Comparison of ENCODE assay signal across 1 cellular context in the genomic region with DNA sequence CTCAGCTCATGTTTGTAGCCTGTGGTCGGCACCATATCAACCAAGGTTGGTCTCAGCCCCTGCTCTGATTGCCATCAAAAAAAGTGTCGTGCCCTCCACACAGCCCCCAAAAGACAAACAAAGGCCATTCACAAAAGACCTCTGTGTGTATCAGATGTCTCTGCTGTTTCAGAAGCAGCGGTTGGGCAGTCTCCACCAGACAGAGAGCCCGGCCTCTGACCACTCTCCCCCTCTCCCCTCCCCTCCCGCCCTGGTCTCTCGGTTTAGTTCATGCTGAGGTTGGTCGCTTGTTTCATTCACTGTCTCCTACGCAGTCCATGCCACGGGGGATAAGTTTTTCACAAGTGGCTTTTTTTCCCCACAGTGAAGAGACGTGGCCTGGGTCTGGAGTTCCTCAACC.
TF ChIP-seq lines count a peak whose summit lies in the region.

No MANE protein-coding gene starts in this region.

TF ChIP-seq in HepG2, 621 proteins besides CTCF, POLR2A, EP300 and RAD21 (continued from another document and continues in another):
- TF ChIP-seq ZNF281 (CRISPR knock-in tag; IDR thresholded peaks at IDR 0.05; ENCODE audit: borderline replicate concordance) (peak; percentile 93), SYNCRIP (IDR thresholded peaks at IDR 0.05; ENCODE audit: insufficient read depth, low read depth, low read length) (no peak), HMG20B (CRISPR knock-in tag; conservative IDR thresholded peaks at IDR 0.05) (0 out of 2 replicates have a peak, but pooled peaks have one; percentile 42), FOXA3 (CRISPR knock-in tag; IDR thresholded peaks at IDR 0.05) (peak; percentile 61), SOX6 (IDR thresholded peaks at IDR 0.05) (no peak), SOX6 (CRISPR knock-in tag; IDR thresholded peaks at IDR 0.05) (peak; percentile 53; the same call in 1 of the 2 replicates), ASH2L (IDR thresholded peaks at IDR 0.05; ENCODE audit: insufficient read length, low read depth, low read length) (peak; percentile 24), TBX2 (CRISPR knock-in tag; IDR thresholded peaks at IDR 0.05; ENCODE audit: borderline replicate concordance) (peak; percentile 54; the same call in 1 of the 2 replicates), SMAD1 (CRISPR knock-in tag; IDR thresholded peaks at IDR 0.05; ENCODE audit: borderline replicate concordance, low read depth) (no peak), SRSF9 (IDR thresholded peaks at IDR 0.05; ENCODE audit: borderline replicate concordance, insufficient read depth, low read depth, low read length, poor library complexity, severe bottlenecking) (no peak), HNF4A (CRISPR knock-in tag; IDR thresholded peaks at IDR 0.05) (peak; percentile 38), ZBTB44 (CRISPR knock-in tag; IDR thresholded peaks at IDR 0.05) (no peak), ZNF777 (CRISPR knock-in tag; IDR thresholded peaks at IDR 0.05) (peak; percentile 38; the same call in 1 of the 2 replicates), TARDBP (CRISPR knock-in tag; IDR thresholded peaks at IDR 0.05) (0 out of 2 replicates have a peak, but pooled peaks have one; percentile 30), SRF (IDR thresholded peaks at IDR 0.05; ENCODE audit: low read depth, low read length) (no peak), FOXP1 (IDR thresholded peaks at IDR 0.05) (no peak), FOXP1 (CRISPR knock-in tag; IDR thresholded peaks at IDR 0.05) (0 out of 2 replicates have a peak, but pooled peaks have one; percentile 30), SP4 (CRISPR knock-in tag; IDR thresholded peaks at IDR 0.05) (peak; percentile 31; the same call in 1 of the 2 replicates), SALL1 (CRISPR knock-in tag; IDR thresholded peaks at IDR 0.05) (peak; percentile 39; the same call in 1 of the 2 replicates), ZNF362 (CRISPR knock-in tag; IDR thresholded peaks at IDR 0.05; ENCODE audit: borderline replicate concordance) (peak; percentile 87), LCORL (IDR thresholded peaks at IDR 0.05) (no peak), LCORL (CRISPR knock-in tag; IDR thresholded peaks at IDR 0.05) (0 out of 2 replicates have a peak, but pooled peaks have one; percentile 14), RXRB (CRISPR knock-in tag; IDR thresholded peaks at IDR 0.05; ENCODE audit: borderline replicate concordance) (no peak), SRY (CRISPR knock-in tag; IDR thresholded peaks at IDR 0.05) (no peak), NCOA2 (CRISPR knock-in tag; IDR thresholded peaks at IDR 0.05) (peak; percentile 39; the same call in 1 of the 2 replicates), SOX13 (IDR thresholded peaks at IDR 0.05) (no peak), SOX13 (CRISPR knock-in tag; conservative IDR thresholded peaks at IDR 0.05 in 1 of 2, IDR thresholded peaks at IDR 0.05 in 1 of 2) (peak in 1 of 2 experiments; percentile 72; a peak in 2 of 4 replicates), XBP1 (CRISPR knock-in tag; IDR thresholded peaks at IDR 0.05) (no peak), GATA4 (IDR thresholded peaks at IDR 0.05; ENCODE audit: borderline replicate concordance, low read depth) (no peak), RELA (CRISPR knock-in tag; IDR thresholded peaks at IDR 0.05) (no peak), GFI1 (CRISPR knock-in tag; IDR thresholded peaks at IDR 0.05; ENCODE audit: borderline replicate concordance) (peak; percentile 39; the same call in 1 of the 2 replicates), RARA (CRISPR knock-in tag; IDR thresholded peaks at IDR 0.05) (peak; percentile 20; the same call in 1 of the 2 replicates), PHF21A (CRISPR knock-in tag; IDR thresholded peaks at IDR 0.05) (peak; percentile 42; the same call in 1 of the 2 replicates), ZNF264 (CRISPR knock-in tag; IDR thresholded peaks at IDR 0.05) (no peak), ZBTB7B (CRISPR knock-in tag; IDR thresholded peaks at IDR 0.05) (0 out of 2 replicates have a peak, but pooled peaks have one; percentile 53), REXO4 (CRISPR knock-in tag; IDR thresholded peaks at IDR 0.05; ENCODE audit: borderline replicate concordance) (no peak), PATZ1 (CRISPR knock-in tag; IDR thresholded peaks at IDR 0.05) (peak; percentile 90), NFIB (CRISPR knock-in tag; IDR thresholded peaks at IDR 0.05; ENCODE audit: borderline replicate concordance) (no peak), FOXA1 (IDR thresholded peaks at IDR 0.05) (no peak), FOXA1 (CRISPR knock-in tag; IDR thresholded peaks at IDR 0.05) (peak; percentile 74), ZSCAN21 (CRISPR knock-in tag; IDR thresholded peaks at IDR 0.05; ENCODE audit: borderline replicate concordance) (no peak), ZNF879 (CRISPR knock-in tag; IDR thresholded peaks at IDR 0.05) (no peak), HES4 (CRISPR knock-in tag; IDR thresholded peaks at IDR 0.05; ENCODE audit: borderline replicate concordance) (no peak), REST (IDR thresholded peaks at IDR 0.05; ENCODE audit: borderline replicate concordance in 1 of 2, low read depth in 1 of 2, low read length in 2 of 2) (0 out of 4 replicates have a peak, but pooled peaks of 1 of the 2 experiments have one; percentile 5), ZNF772 (CRISPR knock-in tag; IDR thresholded peaks at IDR 0.05) (0 out of 2 replicates have a peak, but pooled peaks have one; percentile 29), GPN1 (CRISPR knock-in tag; IDR thresholded peaks at IDR 0.05; ENCODE audit: borderline replicate concordance) (no peak)
- TF ChIP-seq, protein P1, sequence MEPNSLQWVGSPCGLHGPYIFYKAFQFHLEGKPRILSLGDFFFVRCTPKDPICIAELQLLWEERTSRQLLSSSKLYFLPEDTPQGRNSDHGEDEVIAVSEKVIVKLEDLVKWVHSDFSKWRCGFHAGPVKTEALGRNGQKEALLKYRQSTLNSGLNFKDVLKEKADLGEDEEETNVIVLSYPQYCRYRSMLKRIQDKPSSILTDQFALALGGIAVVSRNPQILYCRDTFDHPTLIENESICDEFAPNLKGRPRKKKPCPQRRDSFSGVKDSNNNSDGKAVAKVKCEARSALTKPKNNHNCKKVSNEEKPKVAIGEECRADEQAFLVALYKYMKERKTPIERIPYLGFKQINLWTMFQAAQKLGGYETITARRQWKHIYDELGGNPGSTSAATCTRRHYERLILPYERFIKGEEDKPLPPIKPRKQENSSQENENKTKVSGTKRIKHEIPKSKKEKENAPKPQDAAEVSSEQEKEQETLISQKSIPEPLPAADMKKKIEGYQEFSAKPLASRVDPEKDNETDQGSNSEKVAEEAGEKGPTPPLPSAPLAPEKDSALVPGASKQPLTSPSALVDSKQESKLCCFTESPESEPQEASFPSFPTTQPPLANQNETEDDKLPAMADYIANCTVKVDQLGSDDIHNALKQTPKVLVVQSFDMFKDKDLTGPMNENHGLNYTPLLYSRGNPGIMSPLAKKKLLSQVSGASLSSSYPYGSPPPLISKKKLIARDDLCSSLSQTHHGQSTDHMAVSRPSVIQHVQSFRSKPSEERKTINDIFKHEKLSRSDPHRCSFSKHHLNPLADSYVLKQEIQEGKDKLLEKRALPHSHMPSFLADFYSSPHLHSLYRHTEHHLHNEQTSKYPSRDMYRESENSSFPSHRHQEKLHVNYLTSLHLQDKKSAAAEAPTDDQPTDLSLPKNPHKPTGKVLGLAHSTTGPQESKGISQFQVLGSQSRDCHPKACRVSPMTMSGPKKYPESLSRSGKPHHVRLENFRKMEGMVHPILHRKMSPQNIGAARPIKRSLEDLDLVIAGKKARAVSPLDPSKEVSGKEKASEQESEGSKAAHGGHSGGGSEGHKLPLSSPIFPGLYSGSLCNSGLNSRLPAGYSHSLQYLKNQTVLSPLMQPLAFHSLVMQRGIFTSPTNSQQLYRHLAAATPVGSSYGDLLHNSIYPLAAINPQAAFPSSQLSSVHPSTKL (CRISPR knock-in tag; IDR thresholded peaks at IDR 0.05), result no peak
- TF ChIP-seq, protein P2, sequence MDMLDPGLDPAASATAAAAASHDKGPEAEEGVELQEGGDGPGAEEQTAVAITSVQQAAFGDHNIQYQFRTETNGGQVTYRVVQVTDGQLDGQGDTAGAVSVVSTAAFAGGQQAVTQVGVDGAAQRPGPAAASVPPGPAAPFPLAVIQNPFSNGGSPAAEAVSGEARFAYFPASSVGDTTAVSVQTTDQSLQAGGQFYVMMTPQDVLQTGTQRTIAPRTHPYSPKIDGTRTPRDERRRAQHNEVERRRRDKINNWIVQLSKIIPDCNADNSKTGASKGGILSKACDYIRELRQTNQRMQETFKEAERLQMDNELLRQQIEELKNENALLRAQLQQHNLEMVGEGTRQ (IDR thresholded peaks at IDR 0.05; ENCODE audit: low read depth, low read length), result no peak
- TF ChIP-seq, protein P2 (CRISPR knock-in tag; IDR thresholded peaks at IDR 0.05; ENCODE audit: borderline replicate concordance), result no peak
